Comparison of ENCODE assay signal across 10 cellular contexts in genomic region chr5:138459311-138459710, GRCh38. TPM values are rescaled to one million over a fixed set of nuclear protein-coding genes. Genes with fewer than 3 reads are reported as not detected.
DNase-seq lines count a peak whose midpoint lies in the region; ATAC-seq and TF ChIP-seq lines count a peak whose summit lies in the region.
"Had no signal": no experiment of that assay in that cellular context is flagged by ENCODE, and none has a peak within 500 bp of the region (broad histone marks: within the 10 kb centered on the region; RNA-seq: fewer than 3 reads in every experiment).

No MANE protein-coding gene starts in this region.

- in situ Hi-C loops in transverse colon (cut with MboI; ENCODE audit: low pct_ligation_motif_present in 1 of 4, low pct_unique_long_range_greater_than_20kb in 1 of 4, low sequenced_read_pairs in 3 of 4): loop anchor here in 1 of 4 donors (5.0 kb wide), 1 partner anchor 43 kb away; no protein-coding TSS in a partner anchor

- H3K27me3 ChIP-seq in transverse colon (no peaks in the 10 kb centered on the region), vagina (no peaks in the 10 kb centered on the region)

- WGBS in transverse colon (ENCODE audit: low coverage in 1 of 2), 2 donors: 65% methylated on average over 9 of the region's 9 CpGs; no CpG with 5 or more reads in 1 of the 2 donors

- H3K4me3 Mint-ChIP-seq in activated T-cell treated with anti-CD3 and anti-CD28 coated beads, Interleukin-2, amount 50 U/mL, for 24 hours: peak overlapping the region; percentile 76

- H3K27me3 Mint-ChIP-seq in activated T-cell treated with anti-CD3 and anti-CD28 coated beads, Interleukin-2, amount 50 U/mL, for 24 hours: no peaks in the 10 kb centered on the region

- no peak for TF ChIP-seq CTCF in transverse colon (IDR thresholded peaks at IDR 0.05)
- no peak for TF ChIP-seq CTCF in vagina (IDR thresholded peaks at IDR 0.05)

- ATAC-seq in HG03520 (IDR thresholded peaks at IDR 0.05; ENCODE audit: unreplicated experiment): no peak
- ATAC-seq: A549 had no signal

- H3K27ac Mint-ChIP-seq in activated T-cell treated with anti-CD3 and anti-CD28 coated beads, Interleukin-2, amount 50 U/mL, for 24 hours: peak overlapping the region; percentile 100

- H3K9me3 ChIP-seq in transverse colon: no peaks in the 10 kb centered on the region
- no peaks in the 10 kb centered on the region for H3K9me3 ChIP-seq in vagina
- H3K9me3 ChIP-seq: A549 had no signal

- H3K4me3 ChIP-seq in transverse colon (no peak overlapping the region), vagina (no peak overlapping the region)
- H3K4me3 ChIP-seq: A549 had no signal

- TF ChIP-seq POLR2A in transverse colon (IDR thresholded peaks at IDR 0.05) (no peak), vagina (IDR thresholded peaks at IDR 0.05) (no peak)

- no peaks in the 10 kb centered on the region for H3K9me3 Mint-ChIP-seq in activated T-cell treated with anti-CD3 and anti-CD28 coated beads, Interleukin-2, amount 50 U/mL, for 24 hours

- peaks cover 51% of the 10 kb centered on the region for H3K4me1 Mint-ChIP-seq in activated T-cell treated with anti-CD3 and anti-CD28 coated beads, Interleukin-2, amount 50 U/mL, for 24 hours (ENCODE audit: low read depth)

- peaks cover 0 to 24% (median 9%) of the 10 kb centered on the region in 4 donors for H3K4me1 ChIP-seq in transverse colon
- peaks cover 6% of the 10 kb centered on the region for H3K4me1 ChIP-seq in vagina

- H3K36me3 Mint-ChIP-seq in activated T-cell treated with anti-CD3 and anti-CD28 coated beads, Interleukin-2, amount 50 U/mL, for 24 hours (ENCODE audit: low read depth): no peaks in the 10 kb centered on the region

- DNase-seq in SIG-M5 treated with dmso at 0.1 percent for 504 hours (lab: John Stamatoyannopoulos, UW; ENCODE audit: unreplicated experiment) (peak; percentile 21), SIG-M5 (lab: John Stamatoyannopoulos, UW) (no peak), myocyte (ENCODE audit: low read depth) (peak; percentile 49), transverse colon (peak; percentile 69), HuH-7 (ENCODE audit: low spot score) (no peak), vagina (ENCODE audit: extremely low spot score in 2 of 2) (no peak)
- peak; percentile 89 for DNase-seq in activated T-cell treated with anti-CD3 and anti-CD28 coated beads, Interleukin-2, amount 50 U/mL, for 24 hours

- H3K36me3 ChIP-seq in transverse colon (no peaks in the 10 kb centered on the region), vagina (no peaks in the 10 kb centered on the region)

- H3K27ac ChIP-seq in transverse colon: peak overlapping the region in 2 of 4 donors; percentile 16 to 17
- no peak overlapping the region for H3K27ac ChIP-seq in vagina
- H3K27ac ChIP-seq: A549, KMS-11 had no signal

- intact Hi-C loops in transverse colon (cut with DNase I; ENCODE audit: low total_unique reads): no loop called here
- intact Hi-C loops in vagina (cut with DNase I): loop anchor here (5.0 kb wide), 1 partner anchor 83 kb away; the partner anchor contains the start of gene ETF1

- TF ChIP-seq EP300 in transverse colon (IDR thresholded peaks at IDR 0.05; ENCODE audit: low read depth): no peak

RNA-seq across cellular contexts. Expression of gene EGR1, which starts 6.0 kb away (rescaled TPM):
- 6.2 and 8.1 TPM in 2 replicates for total RNA-seq in myocyte
- 39.1 TPM for polyA plus RNA-seq in myocyte (2012)
- total RNA-seq in transverse colon: 10 to 100 TPM; 56.0 to 69.9 (median 65.0) TPM
- 119 TPM for total RNA-seq in vagina

RNA-seq across cellular contexts. Expression of gene REEP2, which starts 20.5 kb away (rescaled TPM):
- total RNA-seq in myocyte (6.4 and 9.1 TPM in 2 replicates), transverse colon (1 to 10 TPM; 2.9 to 6.4 (median 4.8) TPM), vagina (6.1 TPM)
- 29.8 TPM for polyA plus RNA-seq in myocyte (2012)

Comparison
In these comparisons a context has a peak if more than half of its experiments do, and no peak if none do; other contexts are left out.
1. DNase-seq: peak in SIG-M5 treated with dmso at 0.1 percent for 504 hours (single experiment), activated T-cell treated with anti-CD3 and anti-CD28 coated beads, Interleukin-2, amount 50 U/mL, for 24 hours (single experiment), myocyte (single experiment) and transverse colon (single experiment); none in SIG-M5 (single experiment), HuH-7 (single experiment) and vagina (0 of 2).